Comparison of ENCODE assay signal across 2 cellular contexts in genomic region chr2:31234690-31235503, GRCh38.
TF ChIP-seq lines count a peak whose summit lies in the region.

No MANE protein-coding gene starts in this region.

TF ChIP-seq in liver, 16 proteins besides CTCF, POLR2A, EP300 and RAD21:
- TF ChIP-seq REST (IDR thresholded peaks at IDR 0.05) (no peak), EGR1 (IDR thresholded peaks at IDR 0.05; ENCODE audit: low read depth in 2 of 2) (no peak), ATF3 (IDR thresholded peaks at IDR 0.05) (no peak), ZBTB33 (IDR thresholded peaks at IDR 0.05) (no peak), NR2F2 (IDR thresholded peaks at IDR 0.05) (no peak), TAF1 (conservative IDR thresholded peaks at IDR 0.05) (no peak), HNF4A (conservative IDR thresholded peaks at IDR 0.05) (no peak), GABPA (IDR thresholded peaks at IDR 0.05 in 1 of 2, conservative IDR thresholded peaks at IDR 0.05 in 1 of 2) (no peak), RXRA (IDR thresholded peaks at IDR 0.05) (no peak), MAX (IDR thresholded peaks at IDR 0.05) (no peak), YY1 (IDR thresholded peaks at IDR 0.05) (no peak), FOXA2 (IDR thresholded peaks at IDR 0.05) (no peak), HNF4G (IDR thresholded peaks at IDR 0.05) (no peak)

TF ChIP-seq in HepG2, 621 proteins besides CTCF, POLR2A, EP300 and RAD21:
- TF ChIP-seq, protein P1, sequence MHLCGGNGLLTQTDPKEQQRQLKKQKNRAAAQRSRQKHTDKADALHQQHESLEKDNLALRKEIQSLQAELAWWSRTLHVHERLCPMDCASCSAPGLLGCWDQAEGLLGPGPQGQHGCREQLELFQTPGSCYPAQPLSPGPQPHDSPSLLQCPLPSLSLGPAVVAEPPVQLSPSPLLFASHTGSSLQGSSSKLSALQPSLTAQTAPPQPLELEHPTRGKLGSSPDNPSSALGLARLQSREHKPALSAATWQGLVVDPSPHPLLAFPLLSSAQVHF (CRISPR knock-in tag; IDR thresholded peaks at IDR 0.05), result no peak
- no peak for TF ChIP-seq TCF7L2 (IDR thresholded peaks at IDR 0.05; ENCODE audit: low read depth, low read length)
- TF ChIP-seq KLF6 (CRISPR knock-in tag; IDR thresholded peaks at IDR 0.05), result no peak
- TF ChIP-seq ARNT2 (CRISPR knock-in tag; IDR thresholded peaks at IDR 0.05; ENCODE audit: low read depth), result no peak
- TF ChIP-seq SRSF4 (IDR thresholded peaks at IDR 0.05; ENCODE audit: low read depth, low read length, poor library complexity, severe bottlenecking), result no peak
- TF ChIP-seq EEA1 (CRISPR knock-in tag; IDR thresholded peaks at IDR 0.05; ENCODE audit: borderline replicate concordance), result no peak
- TF ChIP-seq ZNF260 (CRISPR knock-in tag; IDR thresholded peaks at IDR 0.05; ENCODE audit: borderline replicate concordance, low read depth), result no peak
- TF ChIP-seq THAP8 (CRISPR knock-in tag; IDR thresholded peaks at IDR 0.05; ENCODE audit: borderline replicate concordance), result no peak
- no peak for TF ChIP-seq ERF (CRISPR knock-in tag; IDR thresholded peaks at IDR 0.05)
- TF ChIP-seq CBX5 (CRISPR knock-in tag; IDR thresholded peaks at IDR 0.05; ENCODE audit: borderline replicate concordance), result no peak
- no peak for TF ChIP-seq FLYWCH1 (CRISPR knock-in tag; IDR thresholded peaks at IDR 0.05)
- no peak for TF ChIP-seq NAIF1 (CRISPR knock-in tag; IDR thresholded peaks at IDR 0.05; ENCODE audit: borderline replicate concordance)
- TF ChIP-seq, protein P2, sequence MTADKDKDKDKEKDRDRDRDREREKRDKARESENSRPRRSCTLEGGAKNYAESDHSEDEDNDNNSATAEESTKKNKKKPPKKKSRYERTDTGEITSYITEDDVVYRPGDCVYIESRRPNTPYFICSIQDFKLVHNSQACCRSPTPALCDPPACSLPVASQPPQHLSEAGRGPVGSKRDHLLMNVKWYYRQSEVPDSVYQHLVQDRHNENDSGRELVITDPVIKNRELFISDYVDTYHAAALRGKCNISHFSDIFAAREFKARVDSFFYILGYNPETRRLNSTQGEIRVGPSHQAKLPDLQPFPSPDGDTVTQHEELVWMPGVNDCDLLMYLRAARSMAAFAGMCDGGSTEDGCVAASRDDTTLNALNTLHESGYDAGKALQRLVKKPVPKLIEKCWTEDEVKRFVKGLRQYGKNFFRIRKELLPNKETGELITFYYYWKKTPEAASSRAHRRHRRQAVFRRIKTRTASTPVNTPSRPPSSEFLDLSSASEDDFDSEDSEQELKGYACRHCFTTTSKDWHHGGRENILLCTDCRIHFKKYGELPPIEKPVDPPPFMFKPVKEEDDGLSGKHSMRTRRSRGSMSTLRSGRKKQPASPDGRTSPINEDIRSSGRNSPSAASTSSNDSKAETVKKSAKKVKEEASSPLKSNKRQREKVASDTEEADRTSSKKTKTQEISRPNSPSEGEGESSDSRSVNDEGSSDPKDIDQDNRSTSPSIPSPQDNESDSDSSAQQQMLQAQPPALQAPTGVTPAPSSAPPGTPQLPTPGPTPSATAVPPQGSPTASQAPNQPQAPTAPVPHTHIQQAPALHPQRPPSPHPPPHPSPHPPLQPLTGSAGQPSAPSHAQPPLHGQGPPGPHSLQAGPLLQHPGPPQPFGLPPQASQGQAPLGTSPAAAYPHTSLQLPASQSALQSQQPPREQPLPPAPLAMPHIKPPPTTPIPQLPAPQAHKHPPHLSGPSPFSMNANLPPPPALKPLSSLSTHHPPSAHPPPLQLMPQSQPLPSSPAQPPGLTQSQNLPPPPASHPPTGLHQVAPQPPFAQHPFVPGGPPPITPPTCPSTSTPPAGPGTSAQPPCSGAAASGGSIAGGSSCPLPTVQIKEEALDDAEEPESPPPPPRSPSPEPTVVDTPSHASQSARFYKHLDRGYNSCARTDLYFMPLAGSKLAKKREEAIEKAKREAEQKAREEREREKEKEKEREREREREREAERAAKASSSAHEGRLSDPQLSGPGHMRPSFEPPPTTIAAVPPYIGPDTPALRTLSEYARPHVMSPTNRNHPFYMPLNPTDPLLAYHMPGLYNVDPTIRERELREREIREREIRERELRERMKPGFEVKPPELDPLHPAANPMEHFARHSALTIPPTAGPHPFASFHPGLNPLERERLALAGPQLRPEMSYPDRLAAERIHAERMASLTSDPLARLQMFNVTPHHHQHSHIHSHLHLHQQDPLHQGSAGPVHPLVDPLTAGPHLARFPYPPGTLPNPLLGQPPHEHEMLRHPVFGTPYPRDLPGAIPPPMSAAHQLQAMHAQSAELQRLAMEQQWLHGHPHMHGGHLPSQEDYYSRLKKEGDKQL (CRISPR knock-in tag; IDR thresholded peaks at IDR 0.05; ENCODE audit: low read depth), result no peak
- TF ChIP-seq TBX3 (IDR thresholded peaks at IDR 0.05; ENCODE audit: borderline replicate concordance), result no peak
- no peak for TF ChIP-seq ZC3H13 (CRISPR knock-in tag; IDR thresholded peaks at IDR 0.05)
- no peak for TF ChIP-seq MED1 (CRISPR knock-in tag; IDR thresholded peaks at IDR 0.05)
- TF ChIP-seq ZMAT5 (CRISPR knock-in tag; IDR thresholded peaks at IDR 0.05; ENCODE audit: borderline replicate concordance, low read depth), result no peak
- no peak for TF ChIP-seq FOXP4 (CRISPR knock-in tag; IDR thresholded peaks at IDR 0.05)
